In genomic region chr19:1901940-1902404, GRCh38 we compare ENCODE assay signal across 1 cellular context.
TF ChIP-seq lines count a peak whose summit lies in the region.

No MANE protein-coding gene starts in this region.

TF ChIP-seq in HepG2, 621 proteins besides CTCF, POLR2A, EP300 and RAD21 (continues in another document):
- TF ChIP-seq NR0B2 (CRISPR knock-in tag; IDR thresholded peaks at IDR 0.05) (no peak), ZNF552 (CRISPR knock-in tag; IDR thresholded peaks at IDR 0.05; ENCODE audit: borderline replicate concordance) (no peak), HNRNPL (IDR thresholded peaks at IDR 0.05; ENCODE audit: low read depth, low read length) (no peak), ZNF451 (CRISPR knock-in tag; IDR thresholded peaks at IDR 0.05) (no peak), ZNF589 (CRISPR knock-in tag; conservative IDR thresholded peaks at IDR 0.05) (no peak), KMT2A (CRISPR knock-in tag; IDR thresholded peaks at IDR 0.05) (no peak), GLI4 (CRISPR knock-in tag; IDR thresholded peaks at IDR 0.05; ENCODE audit: borderline replicate concordance) (no peak), ZGPAT (CRISPR knock-in tag; IDR thresholded peaks at IDR 0.05) (no peak), ZSCAN5A (CRISPR knock-in tag; IDR thresholded peaks at IDR 0.05; ENCODE audit: borderline replicate concordance) (no peak), HMG20B (CRISPR knock-in tag; conservative IDR thresholded peaks at IDR 0.05) (no peak), FLYWCH1 (CRISPR knock-in tag; IDR thresholded peaks at IDR 0.05) (no peak), KMT2B (CRISPR knock-in tag; IDR thresholded peaks at IDR 0.05) (no peak), SIX4 (CRISPR knock-in tag; IDR thresholded peaks at IDR 0.05) (no peak), SOX5 (CRISPR knock-in tag; IDR thresholded peaks at IDR 0.05; ENCODE audit: borderline replicate concordance) (peak; percentile 31; the same call in 1 of the 2 replicates), NFE2L2 (IDR thresholded peaks at IDR 0.05; ENCODE audit: low read length) (no peak), ZNF792 (CRISPR knock-in tag; IDR thresholded peaks at IDR 0.05) (no peak), THAP11 (CRISPR knock-in tag; IDR thresholded peaks at IDR 0.05) (0 out of 2 replicates have a peak, but pooled peaks have one; percentile 15), E2F2 (CRISPR knock-in tag; IDR thresholded peaks at IDR 0.05; ENCODE audit: borderline replicate concordance) (no peak), ADNP (CRISPR knock-in tag; IDR thresholded peaks at IDR 0.05) (no peak), ZNF572 (CRISPR knock-in tag; IDR thresholded peaks at IDR 0.05) (no peak), ZNF672 (CRISPR knock-in tag; IDR thresholded peaks at IDR 0.05) (no peak), ZNF629 (CRISPR knock-in tag; conservative IDR thresholded peaks at IDR 0.05) (no peak), ZNF33B (CRISPR knock-in tag; IDR thresholded peaks at IDR 0.05) (no peak), ZNF564 (CRISPR knock-in tag; IDR thresholded peaks at IDR 0.05) (no peak), MED13 (CRISPR knock-in tag; IDR thresholded peaks at IDR 0.05) (no peak), PAF1 (CRISPR knock-in tag; IDR thresholded peaks at IDR 0.05) (no peak), SIX1 (CRISPR knock-in tag; IDR thresholded peaks at IDR 0.05; ENCODE audit: borderline replicate concordance) (no peak), RBM39 (IDR thresholded peaks at IDR 0.05; ENCODE audit: low read depth, low read length, poor library complexity, severe bottlenecking) (peak; percentile 29), ZFP1 (CRISPR knock-in tag; IDR thresholded peaks at IDR 0.05) (no peak), TAF15 (IDR thresholded peaks at IDR 0.05; ENCODE audit: low read depth, low read length, poor library complexity, severe bottlenecking) (no peak), ZNF263 (CRISPR knock-in tag; IDR thresholded peaks at IDR 0.05) (0 out of 2 replicates have a peak, but pooled peaks have one; percentile 53)
- TF ChIP-seq, protein P1, sequence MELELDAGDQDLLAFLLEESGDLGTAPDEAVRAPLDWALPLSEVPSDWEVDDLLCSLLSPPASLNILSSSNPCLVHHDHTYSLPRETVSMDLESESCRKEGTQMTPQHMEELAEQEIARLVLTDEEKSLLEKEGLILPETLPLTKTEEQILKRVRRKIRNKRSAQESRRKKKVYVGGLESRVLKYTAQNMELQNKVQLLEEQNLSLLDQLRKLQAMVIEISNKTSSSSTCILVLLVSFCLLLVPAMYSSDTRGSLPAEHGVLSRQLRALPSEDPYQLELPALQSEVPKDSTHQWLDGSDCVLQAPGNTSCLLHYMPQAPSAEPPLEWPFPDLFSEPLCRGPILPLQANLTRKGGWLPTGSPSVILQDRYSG (CRISPR knock-in tag; IDR thresholded peaks at IDR 0.05): no peak
- TF ChIP-seq, protein P2, sequence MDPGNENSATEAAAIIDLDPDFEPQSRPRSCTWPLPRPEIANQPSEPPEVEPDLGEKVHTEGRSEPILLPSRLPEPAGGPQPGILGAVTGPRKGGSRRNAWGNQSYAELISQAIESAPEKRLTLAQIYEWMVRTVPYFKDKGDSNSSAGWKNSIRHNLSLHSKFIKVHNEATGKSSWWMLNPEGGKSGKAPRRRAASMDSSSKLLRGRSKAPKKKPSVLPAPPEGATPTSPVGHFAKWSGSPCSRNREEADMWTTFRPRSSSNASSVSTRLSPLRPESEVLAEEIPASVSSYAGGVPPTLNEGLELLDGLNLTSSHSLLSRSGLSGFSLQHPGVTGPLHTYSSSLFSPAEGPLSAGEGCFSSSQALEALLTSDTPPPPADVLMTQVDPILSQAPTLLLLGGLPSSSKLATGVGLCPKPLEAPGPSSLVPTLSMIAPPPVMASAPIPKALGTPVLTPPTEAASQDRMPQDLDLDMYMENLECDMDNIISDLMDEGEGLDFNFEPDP (CRISPR knock-in tag; conservative IDR thresholded peaks at IDR 0.05): no peak
- TF ChIP-seq, protein P3, sequence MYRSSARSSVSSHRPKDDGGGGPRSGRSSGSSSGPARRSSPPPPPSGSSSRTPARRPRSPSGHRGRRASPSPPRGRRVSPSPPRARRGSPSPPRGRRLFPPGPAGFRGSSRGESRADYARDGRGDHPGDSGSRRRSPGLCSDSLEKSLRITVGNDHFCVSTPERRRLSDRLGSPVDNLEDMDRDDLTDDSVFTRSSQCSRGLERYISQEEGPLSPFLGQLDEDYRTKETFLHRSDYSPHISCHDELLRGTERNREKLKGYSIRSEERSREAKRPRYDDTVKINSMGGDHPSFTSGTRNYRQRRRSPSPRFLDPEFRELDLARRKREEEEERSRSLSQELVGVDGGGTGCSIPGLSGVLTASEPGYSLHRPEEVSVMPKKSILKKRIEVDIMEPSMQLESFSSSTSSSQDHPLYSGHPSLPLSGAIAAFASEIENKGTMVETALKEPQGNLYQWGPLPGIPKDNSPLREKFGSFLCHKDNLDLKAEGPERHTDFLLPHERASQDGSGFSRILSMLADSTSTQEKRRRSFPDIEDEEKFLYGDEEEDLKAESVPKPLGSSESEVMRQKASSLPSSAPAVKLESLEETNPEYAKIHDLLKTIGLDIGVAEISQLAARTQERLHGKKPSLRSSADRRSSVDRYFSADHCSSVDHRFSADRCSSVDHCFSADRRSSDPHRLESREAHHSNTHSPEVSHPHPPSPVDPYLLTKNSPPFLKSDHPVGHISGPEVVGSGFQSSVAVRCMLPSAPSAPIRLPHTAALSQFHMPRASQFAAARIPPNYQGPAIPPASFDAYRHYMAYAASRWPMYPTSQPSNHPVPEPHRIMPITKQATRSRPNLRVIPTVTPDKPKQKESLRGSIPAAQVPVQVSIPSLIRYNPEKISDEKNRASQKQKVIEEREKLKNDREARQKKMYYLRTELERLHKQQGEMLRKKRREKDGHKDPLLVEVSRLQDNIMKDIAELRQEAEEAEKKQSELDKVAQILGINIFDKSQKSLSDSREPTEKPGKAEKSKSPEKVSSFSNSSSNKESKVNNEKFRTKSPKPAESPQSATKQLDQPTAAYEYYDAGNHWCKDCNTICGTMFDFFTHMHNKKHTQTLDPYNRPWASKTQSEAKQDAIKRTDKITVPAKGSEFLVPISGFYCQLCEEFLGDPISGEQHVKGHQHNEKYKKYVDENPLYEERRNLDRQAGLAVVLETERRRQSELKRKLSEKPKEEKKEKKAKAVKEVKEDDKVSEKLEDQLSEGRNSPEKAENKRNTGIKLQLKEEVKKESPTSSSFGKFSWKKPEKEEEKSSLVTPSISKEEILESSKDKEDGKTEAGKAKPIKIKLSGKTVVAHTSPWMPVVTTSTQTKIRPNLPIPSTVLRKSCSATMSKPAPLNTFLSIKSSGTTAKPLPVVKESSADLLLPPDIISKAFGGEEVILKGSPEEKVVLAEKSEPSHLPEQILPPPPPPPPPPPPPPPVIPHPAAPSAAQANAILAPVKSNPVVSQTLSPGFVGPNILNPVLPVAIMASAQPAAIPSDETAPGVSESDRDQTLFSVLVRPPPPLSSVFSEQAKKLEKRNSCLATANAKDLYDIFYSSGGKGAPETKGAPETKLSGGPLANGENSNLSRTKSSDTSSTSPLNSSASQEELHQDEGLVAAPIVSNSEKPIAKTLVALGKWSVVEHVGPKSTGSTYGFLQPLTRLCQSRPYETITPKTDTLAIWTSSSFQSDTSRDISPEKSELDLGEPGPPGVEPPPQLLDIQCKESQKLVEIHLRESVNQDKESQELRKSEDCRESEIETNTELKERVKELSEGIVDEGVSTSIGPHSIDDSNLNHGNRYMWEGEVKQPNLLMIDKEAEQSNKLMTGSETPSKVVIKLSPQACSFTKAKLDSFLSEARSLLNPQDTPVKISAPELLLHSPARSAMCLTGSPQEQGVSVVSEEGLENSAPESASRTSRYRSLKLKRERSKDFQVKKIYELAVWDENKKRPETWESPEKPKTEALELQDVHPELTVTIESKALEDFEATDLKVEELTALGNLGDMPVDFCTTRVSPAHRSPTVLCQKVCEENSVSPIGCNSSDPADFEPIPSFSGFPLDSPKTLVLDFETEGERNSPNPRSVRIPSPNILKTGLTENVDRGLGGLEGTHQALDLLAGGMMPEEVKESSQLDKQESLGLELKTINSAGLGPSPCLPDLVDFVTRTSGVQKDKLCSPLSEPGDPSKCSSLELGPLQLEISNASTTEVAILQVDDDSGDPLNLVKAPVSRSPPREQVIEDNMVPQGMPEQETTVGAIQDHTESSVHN (CRISPR knock-in tag; IDR thresholded peaks at IDR 0.05): no peak
- TF ChIP-seq, protein P4, sequence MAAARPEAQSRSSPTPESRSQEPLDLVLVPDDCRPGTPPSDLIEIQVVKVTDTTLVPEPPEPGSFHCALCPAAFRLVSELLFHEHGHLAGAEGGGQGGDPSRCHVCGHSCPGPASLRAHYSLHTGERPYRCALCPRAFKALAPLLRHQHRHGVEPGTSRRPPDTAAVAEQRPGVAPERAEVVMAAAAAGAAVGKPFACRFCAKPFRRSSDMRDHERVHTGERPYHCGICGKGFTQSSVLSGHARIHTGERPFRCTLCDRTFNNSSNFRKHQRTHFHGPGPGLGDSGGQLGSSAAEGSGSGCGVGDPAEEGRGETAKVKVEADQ (CRISPR knock-in tag; IDR thresholded peaks at IDR 0.05; ENCODE audit: borderline replicate concordance): 0 out of 2 replicates have a peak, but pooled peaks have one; percentile 59
- TF ChIP-seq, protein P5, sequence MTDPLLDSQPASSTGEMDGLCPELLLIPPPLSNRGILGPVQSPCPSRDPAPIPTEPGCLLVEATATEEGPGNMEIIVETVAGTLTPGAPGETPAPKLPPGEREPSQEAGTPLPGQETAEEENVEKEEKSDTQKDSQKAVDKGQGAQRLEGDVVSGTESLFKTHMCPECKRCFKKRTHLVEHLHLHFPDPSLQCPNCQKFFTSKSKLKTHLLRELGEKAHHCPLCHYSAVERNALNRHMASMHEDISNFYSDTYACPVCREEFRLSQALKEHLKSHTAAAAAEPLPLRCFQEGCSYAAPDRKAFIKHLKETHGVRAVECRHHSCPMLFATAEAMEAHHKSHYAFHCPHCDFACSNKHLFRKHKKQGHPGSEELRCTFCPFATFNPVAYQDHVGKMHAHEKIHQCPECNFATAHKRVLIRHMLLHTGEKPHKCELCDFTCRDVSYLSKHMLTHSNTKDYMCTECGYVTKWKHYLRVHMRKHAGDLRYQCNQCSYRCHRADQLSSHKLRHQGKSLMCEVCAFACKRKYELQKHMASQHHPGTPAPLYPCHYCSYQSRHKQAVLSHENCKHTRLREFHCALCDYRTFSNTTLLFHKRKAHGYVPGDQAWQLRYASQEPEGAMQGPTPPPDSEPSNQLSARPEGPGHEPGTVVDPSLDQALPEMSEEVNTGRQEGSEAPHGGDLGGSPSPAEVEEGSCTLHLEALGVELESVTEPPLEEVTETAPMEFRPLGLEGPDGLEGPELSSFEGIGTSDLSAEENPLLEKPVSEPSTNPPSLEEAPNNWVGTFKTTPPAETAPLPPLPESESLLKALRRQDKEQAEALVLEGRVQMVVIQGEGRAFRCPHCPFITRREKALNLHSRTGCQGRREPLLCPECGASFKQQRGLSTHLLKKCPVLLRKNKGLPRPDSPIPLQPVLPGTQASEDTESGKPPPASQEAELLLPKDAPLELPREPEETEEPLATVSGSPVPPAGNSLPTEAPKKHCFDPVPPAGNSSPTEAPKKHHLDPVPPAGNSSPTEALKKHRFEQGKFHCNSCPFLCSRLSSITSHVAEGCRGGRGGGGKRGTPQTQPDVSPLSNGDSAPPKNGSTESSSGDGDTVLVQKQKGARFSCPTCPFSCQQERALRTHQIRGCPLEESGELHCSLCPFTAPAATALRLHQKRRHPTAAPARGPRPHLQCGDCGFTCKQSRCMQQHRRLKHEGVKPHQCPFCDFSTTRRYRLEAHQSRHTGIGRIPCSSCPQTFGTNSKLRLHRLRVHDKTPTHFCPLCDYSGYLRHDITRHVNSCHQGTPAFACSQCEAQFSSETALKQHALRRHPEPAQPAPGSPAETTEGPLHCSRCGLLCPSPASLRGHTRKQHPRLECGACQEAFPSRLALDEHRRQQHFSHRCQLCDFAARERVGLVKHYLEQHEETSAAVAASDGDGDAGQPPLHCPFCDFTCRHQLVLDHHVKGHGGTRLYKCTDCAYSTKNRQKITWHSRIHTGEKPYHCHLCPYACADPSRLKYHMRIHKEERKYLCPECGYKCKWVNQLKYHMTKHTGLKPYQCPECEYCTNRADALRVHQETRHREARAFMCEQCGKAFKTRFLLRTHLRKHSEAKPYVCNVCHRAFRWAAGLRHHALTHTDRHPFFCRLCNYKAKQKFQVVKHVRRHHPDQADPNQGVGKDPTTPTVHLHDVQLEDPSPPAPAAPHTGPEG (CRISPR knock-in tag; IDR thresholded peaks at IDR 0.05): peak; percentile 86
